ENCODE assay signal across 27 cellular contexts in the genomic region with DNA sequence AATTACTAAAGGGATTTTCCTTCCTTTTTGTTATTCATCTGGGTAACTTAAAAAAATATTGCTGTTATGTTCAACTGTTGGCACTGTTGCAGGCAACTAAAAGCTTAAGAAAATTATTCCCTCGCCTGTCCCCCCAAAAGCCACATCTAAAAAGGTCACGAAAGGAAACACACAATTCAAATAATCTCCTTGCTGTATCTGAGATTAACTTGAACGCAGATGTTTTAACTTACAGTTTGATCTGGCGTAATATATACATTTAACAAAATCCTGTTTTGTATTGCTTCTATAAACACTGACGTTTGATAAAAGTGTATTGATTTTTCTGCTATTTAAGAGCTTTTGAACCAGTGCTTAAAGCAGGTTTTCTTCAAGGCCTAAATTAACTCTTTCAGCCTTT.
"Had no signal": no experiment of that assay in that cellular context is flagged by ENCODE, and none has a peak within 500 bp of the region (broad histone marks: within the 10 kb centered on the region; RNA-seq: fewer than 3 reads in every experiment).

No MANE protein-coding gene starts in this region.

- H3K36me3 ChIP-seq: neural progenitor cell, ovary, right lobe of liver, sigmoid colon, stomach, thoracic aorta, thyroid gland, tibial nerve, upper lobe of right lung, uterus had no signal

- H3K4me1 ChIP-seq: parathyroid adenoma, psoas muscle, right lobe of liver, thyroid gland, tibial nerve, upper lobe of right lung, uterus had no signal

- H3K36me3 Mint-ChIP-seq: natural killer cell; neural progenitor cell; stimulated activated effector memory CD8-positive, alpha-beta T cell treated with anti-CD3 and anti-CD28 coated beads, Interleukin-12 subunit alpha, Interleukin-12 subunit beta, amount 100 ng/mL, for 72 hours; stimulated activated naive B cell treated with anti-CD40 and anti-IgM and Interleukin-4, amounts not matched to agents 10 μg/mL and 1 μg/mL and 100 μg/mL, for 72 hours had no signal

- H3K4me3 ChIP-seq: neural progenitor cell, ovary, psoas muscle, right lobe of liver, sigmoid colon, stomach, thoracic aorta, thyroid gland, tibial nerve, upper lobe of right lung, uterus had no signal

- H3K27ac Mint-ChIP-seq: naive thymus-derived CD4-positive, alpha-beta T cell; natural killer cell; nephron; neural progenitor cell; stimulated activated effector memory CD8-positive, alpha-beta T cell treated with anti-CD3 and anti-CD28 coated beads, Interleukin-12 subunit alpha, Interleukin-12 subunit beta, amount 100 ng/mL, for 72 hours; stimulated activated naive B cell treated with anti-CD40 and anti-IgM and Interleukin-4, amounts not matched to agents 10 μg/mL and 1 μg/mL and 100 μg/mL, for 72 hours; stimulated activated naive CD8-positive, alpha-beta T cell treated with anti-CD3 and anti-CD28 coated beads, Interleukin-15, Interleukin-2, amounts not matched to agents 100 ng/mL and 50 ng/mL, for 24 hours; type B pancreatic cell had no signal

- ATAC-seq: naive thymus-derived CD4-positive, alpha-beta T cell; natural killer cell; psoas muscle; right cardiac atrium; right lobe of liver; stimulated activated effector memory CD8-positive, alpha-beta T cell treated with anti-CD3 and anti-CD28 coated beads, Interleukin-12 subunit alpha, Interleukin-12 subunit beta, amount 100 ng/mL, for 72 hours; stimulated activated naive B cell treated with anti-CD40 and anti-IgM and Interleukin-4, amounts not matched to agents 10 μg/mL and 1 μg/mL and 100 μg/mL, for 72 hours; upper lobe of right lung had no signal

- H3K27ac ChIP-seq: neural progenitor cell, ovary, parathyroid adenoma, psoas muscle, right lobe of liver, sigmoid colon, stomach, thyroid gland, tibial nerve, upper lobe of right lung, uterus had no signal

- H3K9me3 Mint-ChIP-seq: neural progenitor cell; stimulated activated naive B cell treated with anti-CD40 and anti-IgM and Interleukin-4, amounts not matched to agents 10 μg/mL and 1 μg/mL and 100 μg/mL, for 72 hours had no signal

- H3K27me3 ChIP-seq: neural progenitor cell, ovary, right lobe of liver, sigmoid colon, stomach, thyroid gland, tibial nerve, upper lobe of right lung, uterus had no signal

- H3K27me3 Mint-ChIP-seq: stimulated activated naive B cell treated with anti-CD40 and anti-IgM and Interleukin-4, amounts not matched to agents 10 μg/mL and 1 μg/mL and 100 μg/mL, for 72 hours; stimulated activated naive CD8-positive, alpha-beta T cell treated with anti-CD3 and anti-CD28 coated beads, Interleukin-15, Interleukin-2, amounts not matched to agents 100 ng/mL and 50 ng/mL, for 24 hours; type B pancreatic cell had no signal

- H3K4me1 Mint-ChIP-seq: naive thymus-derived CD4-positive, alpha-beta T cell; natural killer cell; stimulated activated effector memory CD8-positive, alpha-beta T cell treated with anti-CD3 and anti-CD28 coated beads, Interleukin-12 subunit alpha, Interleukin-12 subunit beta, amount 100 ng/mL, for 72 hours; stimulated activated naive B cell treated with anti-CD40 and anti-IgM and Interleukin-4, amounts not matched to agents 10 μg/mL and 1 μg/mL and 100 μg/mL, for 72 hours had no signal

- H3K9me3 ChIP-seq: ovary, psoas muscle, right lobe of liver, sigmoid colon, stomach, thoracic aorta, thyroid gland, tibial nerve, upper lobe of right lung, uterus had no signal

- DNase-seq: naive thymus-derived CD4-positive, alpha-beta T cell; natural killer cell; occipital lobe; ovary; psoas muscle; right cardiac atrium; right lobe of liver; sigmoid colon; small intestine; stimulated activated CD4-positive, alpha-beta T cell treated with anti-CD3 and anti-CD28 coated beads, Interleukin-15, amount 100 ng/mL, for 24 hours; stimulated activated CD4-positive, alpha-beta T cell treated with anti-CD3 and anti-CD28 coated beads, Interleukin-2, amount 100 ng/mL, for 24 hours; stimulated activated CD4-positive, alpha-beta T cell treated with anti-CD3 and anti-CD28 coated beads, Interleukin-2, amount 100 ng/mL, for 48 hours; stimulated activated CD4-positive, alpha-beta T cell treated with anti-CD3 and anti-CD28 coated beads, Interleukin-4, amount 100 ng/mL, for 24 hours; stimulated activated naive B cell treated with anti-CD40 and anti-IgM and Interleukin-4, amounts not matched to agents 10 μg/mL and 1 μg/mL and 100 μg/mL, for 72 hours; stimulated activated naive CD4-positive, alpha-beta T cell treated with Interleukin-2 at 50 U/mL for 16 hours; stomach; thyroid gland; upper lobe of right lung; uterus had no signal

- H3K4me3 Mint-ChIP-seq: naive thymus-derived CD4-positive, alpha-beta T cell; natural killer cell; nephron; neural progenitor cell; stimulated activated effector memory CD8-positive, alpha-beta T cell treated with anti-CD3 and anti-CD28 coated beads, Interleukin-12 subunit alpha, Interleukin-12 subunit beta, amount 100 ng/mL, for 72 hours; stimulated activated naive B cell treated with anti-CD40 and anti-IgM and Interleukin-4, amounts not matched to agents 10 μg/mL and 1 μg/mL and 100 μg/mL, for 72 hours; stimulated activated naive CD8-positive, alpha-beta T cell treated with anti-CD3 and anti-CD28 coated beads, Interleukin-15, Interleukin-2, amounts not matched to agents 100 ng/mL and 50 ng/mL, for 24 hours; type B pancreatic cell had no signal
